10 cellular contexts compared by ENCODE assay signal in genomic region chr16:14489460-14489859, GRCh38.
DNase-seq lines count a peak whose midpoint lies in the region; ATAC-seq and TF ChIP-seq lines count a peak whose summit lies in the region.
"Had no signal": no experiment of that assay in that cellular context is flagged by ENCODE, and none has a peak within 500 bp of the region (broad histone marks: within the 10 kb centered on the region; RNA-seq: fewer than 3 reads in every experiment).

No MANE protein-coding gene starts in this region.

- in situ Hi-C loops in astrocyte of the spinal cord (cut with HindIII; ENCODE audit: low sequenced_read_pairs): no loop called here

- ATAC-seq in HG03565 (IDR thresholded peaks at IDR 0.05; ENCODE audit: unreplicated experiment) (no peak), HG02973 (IDR thresholded peaks at IDR 0.05; ENCODE audit: unreplicated experiment) (no peak)

- H3K4me3 Mint-ChIP-seq in nephron: peak overlapping the region in 2 of 3 experiments; percentile 22 to 33

- no peak overlapping the region for H3K4me3 ChIP-seq in astrocyte of the spinal cord (ENCODE audit: low read depth, low read length)

- peak; percentile 23 for DNase-seq in GM03348 (ENCODE audit: low spot score)
- peak; percentile 14 to 15 for DNase-seq in Kasumi-1 (lab: John Stamatoyannopoulos, UW)
- DNase-seq in astrocyte of the spinal cord (ENCODE audit: low read depth, low spot score): no peak
- no peak for DNase-seq in ureter (ENCODE audit: low spot score)
- no peak for DNase-seq in NCI-H345 treated with DMSO at 0.1 percent for 48 hours (lab: John Stamatoyannopoulos, UW; ENCODE audit: unreplicated experiment)
- DNase-seq: cerebellar nuclear complex, naive B cell had no signal

- H3K27ac Mint-ChIP-seq in nephron: peak overlapping the region; percentile 18 to 84 (median 67)

- H3K9me3 Mint-ChIP-seq in nephron: no peaks in the 10 kb centered on the region
- H3K9me3 Mint-ChIP-seq: naive B cell had no signal

- H3K36me3 Mint-ChIP-seq in nephron (ENCODE audit: low read depth): peaks cover 2% of the 10 kb centered on the region

- peaks cover 52% of the 10 kb centered on the region for H3K4me1 Mint-ChIP-seq in nephron

- H3K27me3 Mint-ChIP-seq in nephron (ENCODE audit: low read depth): peaks cover 3% of the 10 kb centered on the region
- H3K27me3 Mint-ChIP-seq: naive B cell had no signal

- TF ChIP-seq CTCF in astrocyte of the spinal cord (IDR thresholded peaks at IDR 0.05; ENCODE audit: low read depth, low read length) (peak; percentile 28), nephron (IDR thresholded peaks at IDR 0.05; ENCODE audit: unreplicated experiment in 3 of 3) (peak; percentile 28 to 47 (median 40))

Comparison
In these comparisons a context has a peak if more than half of its experiments do, and no peak if none do; other contexts are left out.
1. DNase-seq: peak in GM03348 (single experiment) and Kasumi-1 (2 of 2); none in astrocyte of the spinal cord (single experiment), ureter (single experiment) and NCI-H345 treated with DMSO at 0.1 percent for 48 hours (single experiment).